In the genomic region with DNA sequence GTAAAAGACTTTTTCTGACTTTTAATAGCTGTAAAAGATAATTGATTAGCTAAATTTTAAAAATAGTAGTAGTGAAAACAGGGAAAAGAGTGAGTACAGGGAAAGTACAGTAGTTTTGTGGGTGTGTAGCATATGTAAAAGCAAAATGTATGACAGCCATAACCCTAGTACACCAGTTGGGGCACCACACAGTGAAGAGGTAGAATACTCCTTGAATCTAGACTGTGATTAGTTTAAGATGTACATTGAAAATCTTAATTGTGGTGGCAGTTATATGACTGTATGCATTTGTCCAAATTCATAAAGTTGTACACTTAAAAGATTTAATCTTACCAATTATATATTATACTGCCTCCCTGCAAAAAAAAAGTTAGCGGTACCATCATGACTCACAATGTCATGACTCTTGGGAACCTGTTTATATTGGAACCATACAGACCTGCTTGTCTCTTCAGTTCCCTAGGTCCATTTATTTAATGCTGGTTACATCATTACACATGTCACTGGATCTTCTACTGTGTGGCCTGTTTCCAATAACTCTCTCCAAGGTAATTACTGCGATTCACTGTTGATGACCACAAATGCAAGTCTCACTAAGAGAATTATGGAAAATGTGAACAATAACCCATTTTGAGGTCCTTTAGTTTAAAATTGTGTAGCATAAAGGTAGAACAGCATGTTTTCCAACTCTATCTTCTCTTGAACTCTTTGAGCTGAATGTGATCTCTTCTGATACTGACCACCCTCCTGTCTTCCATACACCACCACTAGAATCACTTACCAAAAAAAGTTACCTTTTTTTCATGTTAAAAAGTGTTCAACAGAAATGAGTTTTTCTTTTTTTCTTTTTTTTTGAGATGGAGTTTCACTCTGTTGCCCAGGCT, we compare ENCODE assay signal across 19 cellular contexts.
DNase-seq lines count a peak whose midpoint lies in the region; ATAC-seq, FAIRE-seq and TF ChIP-seq lines count a peak whose summit lies in the region.
"Had no signal": no experiment of that assay in that cellular context is flagged by ENCODE, and none has a peak within 500 bp of the region (broad histone marks: within the 10 kb centered on the region; RNA-seq: fewer than 3 reads in every experiment).

No MANE protein-coding gene starts in this region.

- intact Hi-C loops in HepG2 (cut with micrococcal nuclease; ENCODE audit: unreplicated experiment) (no loop called here), cardiac septum (cut with DNase I) (no loop called here), left lung (cut with DNase I) (no loop called here)
- intact Hi-C loops in activated CD8-positive, alpha-beta T cell treated with anti-CD3 and anti-CD28 coated beads for 36 hours (cut with micrococcal nuclease): no loop called here

- FAIRE-seq in HepG2 (lab: Jason Lieb, UNC): no peak
- FAIRE-seq: GM12891, islet of Langerhans had no signal

- H3K4me3 ChIP-seq in liver (ENCODE audit: low read depth in 1 of 3, low read length in 3 of 3) (no peak overlapping the region), HepG2 (replicated peaks in 1 of 3; ENCODE audit: insufficient read depth in 1 of 3, low read depth in 2 of 3, low read length in 3 of 3) (no peak overlapping the region), fibroblast of mammary gland (ENCODE audit: control insufficient read depth, low read depth, low read length) (no peak overlapping the region), left lung (no peak overlapping the region), neural progenitor cell (no peak overlapping the region)
- H3K4me3 ChIP-seq: BLaER1 treated with 17β-estradiol and CSF1 and Interleukin-3, amounts not matched to agents 10 nM and 100 nM; body of pancreas; MG63; ovary; spleen had no signal

- peaks cover 43% of the 10 kb centered on the region for H3K36me3 Mint-ChIP-seq in activated CD8-positive, alpha-beta T cell treated with anti-CD3 and anti-CD28 coated beads for 36 hours (ENCODE audit: low read depth)
- no peaks in the 10 kb centered on the region for H3K36me3 Mint-ChIP-seq in neural progenitor cell

- H3K9me3 ChIP-seq in liver (ENCODE audit: control insufficient read depth in 4 of 4, low read length in 3 of 4) (no peaks in the 10 kb centered on the region), HepG2 (ENCODE audit: low read length) (no peaks in the 10 kb centered on the region), left lung (no peaks in the 10 kb centered on the region), neural progenitor cell (ENCODE audit: low read depth) (no peaks in the 10 kb centered on the region)
- H3K9me3 ChIP-seq: BLaER1 treated with 17β-estradiol and CSF1 and Interleukin-3, amounts not matched to agents 10 nM and 100 nM; body of pancreas; MG63; ovary; spleen had no signal

- POLR2A ChIA-PET in HepG2 (lab: Yijun Ruan, JAX): no interaction called here
- POLR2A ChIA-PET in activated CD8-positive, alpha-beta T cell treated with anti-CD3 and anti-CD28 coated beads for 36 hours (lab: Charles Lee): interaction anchor here (1.6 kb wide), 1 partner anchor 22 kb away, joined by 3 read pairs; no protein-coding TSS in a partner anchor

- TF ChIP-seq RAD21 in liver (IDR thresholded peaks at IDR 0.05): peak in 1 of 2 donors; percentile 16
- no peak for TF ChIP-seq RAD21 in HepG2 (CRISPR knock-in tag; IDR thresholded peaks at IDR 0.05)

- no peaks in the 10 kb centered on the region for H3K9me3 Mint-ChIP-seq in activated CD8-positive, alpha-beta T cell treated with anti-CD3 and anti-CD28 coated beads for 36 hours
- H3K9me3 Mint-ChIP-seq in neural progenitor cell: no peaks in the 10 kb centered on the region

- H2AFZ ChIP-seq in HepG2 (ENCODE audit: low read length) (no peak overlapping the region), neural progenitor cell (replicated peaks) (no peak overlapping the region)

- H3K36me3 ChIP-seq in liver (ENCODE audit: control insufficient read depth in 4 of 4, insufficient read depth in 3 of 4, low read depth in 1 of 4, low read length in 3 of 4) (no peaks in the 10 kb centered on the region), HepG2 (replicated peaks in 1 of 2; ENCODE audit: control insufficient read depth in 1 of 2, insufficient read depth in 2 of 2, low read length in 2 of 2) (no peaks in the 10 kb centered on the region), left lung (no peaks in the 10 kb centered on the region), neural progenitor cell (no peaks in the 10 kb centered on the region)
- H3K36me3 ChIP-seq: BLaER1 treated with 17β-estradiol and CSF1 and Interleukin-3, amounts not matched to agents 10 nM and 100 nM; MG63; ovary; spleen had no signal

- H3K27me3 Mint-ChIP-seq in activated CD8-positive, alpha-beta T cell treated with anti-CD3 and anti-CD28 coated beads for 36 hours: no peaks in the 10 kb centered on the region
- H3K27me3 Mint-ChIP-seq in neural progenitor cell (ENCODE audit: insufficient read depth, low read depth): peaks cover 2% of the 10 kb centered on the region

- H3K4me3 Mint-ChIP-seq in activated CD8-positive, alpha-beta T cell treated with anti-CD3 and anti-CD28 coated beads for 36 hours: no peak overlapping the region
- H3K4me3 Mint-ChIP-seq in neural progenitor cell: no peak overlapping the region

- H3K4me1 ChIP-seq in liver (ENCODE audit: control insufficient read depth in 4 of 4, insufficient read depth in 4 of 4, low read length in 3 of 4) (peaks cover 3 to 21% (median 17%) of the 10 kb centered on the region in 4 donors), HepG2 (ENCODE audit: insufficient read depth, low read length) (peaks cover 18% of the 10 kb centered on the region), left lung (peaks cover 0 to 5% of the 10 kb centered on the region in 2 donors), neural progenitor cell (no peaks in the 10 kb centered on the region)

- TF ChIP-seq EP300 in HepG2 (IDR thresholded peaks at IDR 0.05; ENCODE audit: low read depth in 2 of 2, low read length in 2 of 2) (no peak), HepG2 (CRISPR knock-in tag; IDR thresholded peaks at IDR 0.05; ENCODE audit: borderline replicate concordance) (no peak)

- H3K27me3 ChIP-seq in liver (ENCODE audit: control insufficient read depth in 4 of 4, insufficient read depth in 4 of 4, low read length in 3 of 4) (no peaks in the 10 kb centered on the region), HepG2 (ENCODE audit: control insufficient read depth in 1 of 2, insufficient read depth in 2 of 2, low read length in 2 of 2) (no peaks in the 10 kb centered on the region), left lung (no peaks in the 10 kb centered on the region), neural progenitor cell (no peaks in the 10 kb centered on the region)
- H3K27me3 ChIP-seq: BLaER1 treated with 17β-estradiol and CSF1 and Interleukin-3, amounts not matched to agents 10 nM and 100 nM; MG63; ovary; spleen had no signal

- ATAC-seq in HepG2 (no peak), left lung (no peak)
- ATAC-seq in activated CD8-positive, alpha-beta T cell treated with anti-CD3 and anti-CD28 coated beads for 36 hours: peak; percentile 74
- ATAC-seq: body of pancreas, Panc1 had no signal

- H3F3A ChIP-seq in neural progenitor cell (ENCODE audit: low read depth): no peaks in the 10 kb centered on the region

- no peaks in the 10 kb centered on the region for H3K79me2 ChIP-seq in HepG2 (ENCODE audit: insufficient read depth, low read length)
- H3K79me2 ChIP-seq in neural progenitor cell (ENCODE audit: low read depth): no peaks in the 10 kb centered on the region

- H4K20me1 ChIP-seq in HepG2 (ENCODE audit: insufficient read depth, low read length) (no peaks in the 10 kb centered on the region), neural progenitor cell (ENCODE audit: low read depth) (no peaks in the 10 kb centered on the region)
- H4K20me1 ChIP-seq: BLaER1 treated with 17β-estradiol and CSF1 and Interleukin-3, amounts not matched to agents 10 nM and 100 nM had no signal

- peaks cover 36% of the 10 kb centered on the region for H3K4me1 Mint-ChIP-seq in activated CD8-positive, alpha-beta T cell treated with anti-CD3 and anti-CD28 coated beads for 36 hours (ENCODE audit: low read depth)
- H3K4me1 Mint-ChIP-seq in neural progenitor cell: no peaks in the 10 kb centered on the region

- no peak for TF ChIP-seq POLR2A in HepG2 (IDR thresholded peaks at IDR 0.05; ENCODE audit: insufficient read depth in 1 of 2, low read depth in 2 of 2, low read length in 2 of 2)

- H3K27ac Mint-ChIP-seq in activated CD8-positive, alpha-beta T cell treated with anti-CD3 and anti-CD28 coated beads for 36 hours: peak overlapping the region; percentile 94
- H3K27ac Mint-ChIP-seq in neural progenitor cell: no peak overlapping the region

- CTCF ChIA-PET in HepG2 (lab: Yijun Ruan, JAX; ENCODE audit: low intra/inter-chr PET ratio, low total read pairs): no interaction called here
- CTCF ChIA-PET in activated CD8-positive, alpha-beta T cell treated with anti-CD3 and anti-CD28 coated beads for 36 hours (lab: Charles Lee): interaction anchor here (0.7 to 1.7 kb wide), 2 partner anchors 18 to 54 kb away, joined by 3 to 6 read pairs; no protein-coding TSS in a partner anchor

- TF ChIP-seq CTCF in liver (IDR thresholded peaks at IDR 0.05; ENCODE audit: low read depth, low read length, missing input control): no peak
- no peak for TF ChIP-seq CTCF in HepG2 (CRISPR knock-in tag; IDR thresholded peaks at IDR 0.05)
- peak; percentile 16 for TF ChIP-seq CTCF in activated CD8-positive, alpha-beta T cell treated with anti-CD3 and anti-CD28 coated beads for 36 hours (IDR thresholded peaks at IDR 0.05)
- no peak for TF ChIP-seq CTCF in fibroblast of mammary gland (conservative IDR thresholded peaks at IDR 0.05; ENCODE audit: control insufficient read depth, insufficient read depth, low read depth, low read length)
- TF ChIP-seq CTCF in left lung (IDR thresholded peaks at IDR 0.05): no peak
- TF ChIP-seq CTCF in neural progenitor cell (IDR thresholded peaks at IDR 0.05): no peak

- H3K9ac ChIP-seq in liver (ENCODE audit: low read depth in 1 of 2, low read length in 2 of 2) (no peak overlapping the region), HepG2 (ENCODE audit: insufficient read depth, low read depth, low read length) (no peak overlapping the region), neural progenitor cell (no peak overlapping the region)
- H3K9ac ChIP-seq: BLaER1 treated with 17β-estradiol and CSF1 and Interleukin-3, amounts not matched to agents 10 nM and 100 nM had no signal

- no peak overlapping the region for H3K4me2 ChIP-seq in HepG2 (ENCODE audit: low read depth, low read length)
- H3K4me2 ChIP-seq in neural progenitor cell: no peak overlapping the region
- H3K4me2 ChIP-seq: BLaER1 treated with 17β-estradiol and CSF1 and Interleukin-3, amounts not matched to agents 10 nM and 100 nM had no signal

- no TSS peak for BruUV-seq in HepG2 (replicated peaks; lab: Mats Ljungman, UMichigan)

- WGBS in liver: 36% methylated on average over 2 of the region's 2 CpGs
- WGBS in HepG2 (ENCODE audit: low lambda C conversion rate): 98% methylated on average over 2 of the region's 2 CpGs

- DNase-seq in HepG2 (ENCODE audit: low spot score) (no peak), fibroblast of mammary gland (ENCODE audit: low read depth) (peak; percentile 78), NCI-H1417 treated with DMSO at 0.1 percent for 48 hours (lab: John Stamatoyannopoulos, UW) (no peak), cardiac septum (ENCODE audit: low spot score) (no peak), left lung (no peak), neural progenitor cell (ENCODE audit: low spot score) (no peak)
- no peak for DNase-seq in activated CD8-positive, alpha-beta T cell treated with anti-CD3 and anti-CD28 coated beads for 36 hours
- DNase-seq: body of pancreas; effector CD4-positive, alpha-beta T cell; NCI-H2029 treated with DMSO at 0.1 percent for 48 hours; NCI-H526 treated with DMSO at 0.1 percent for 48 hours; ovary; spleen had no signal

- peak overlapping the region in 1 of 2 donors; percentile 43 for H3K27ac ChIP-seq in liver (ENCODE audit: low read depth in 1 of 2, low read length in 2 of 2)
- H3K27ac ChIP-seq in HepG2 (ENCODE audit: extremely low read length, insufficient read depth, low read length): no peak overlapping the region
- no peak overlapping the region for H3K27ac ChIP-seq in left lung
- no peak overlapping the region for H3K27ac ChIP-seq in neural progenitor cell
- H3K27ac ChIP-seq: BLaER1 treated with 17β-estradiol and CSF1 and Interleukin-3, amounts not matched to agents 10 nM and 100 nM; body of pancreas; ovary; spleen had no signal

- in situ Hi-C loops in HepG2 (cut with HindIII; ENCODE audit: extremely low pct_ligation_motif_present, low pct_unique_long_range_greater_than_20kb): no loop called here
